In genomic region chr14:69657961-69658360, GRCh38 we compare ENCODE assay signal across 8 cellular contexts. TPM values are rescaled to one million over a fixed set of nuclear protein-coding genes. Genes with fewer than 3 reads are reported as not detected.
DNase-seq lines count a peak whose midpoint lies in the region; ATAC-seq, FAIRE-seq and TF ChIP-seq lines count a peak whose summit lies in the region.

No MANE protein-coding gene starts in this region.

- peaks cover 70% of the 10 kb centered on the region for H3K4me1 ChIP-seq in vagina

- no peak for TF ChIP-seq POLR2A in lower leg skin (IDR thresholded peaks at IDR 0.05)
- no peak for TF ChIP-seq POLR2A in vagina (IDR thresholded peaks at IDR 0.05)

- peak overlapping the region; percentile 53 for H3K27ac ChIP-seq in vagina

- TF ChIP-seq CTCF in bronchial epithelial cell (IDR thresholded peaks at IDR 0.05; ENCODE audit: insufficient read depth, low read length, severe bottlenecking) (no peak), lower leg skin (IDR thresholded peaks at IDR 0.05) (no peak), vagina (IDR thresholded peaks at IDR 0.05) (no peak)

- H3K9me3 ChIP-seq in vagina, result no peaks in the 10 kb centered on the region

- H3K9me3 Mint-ChIP-seq in activated naive CD4-positive, alpha-beta T cell treated with anti-CD3 and anti-CD28 coated beads, Interleukin-2, amount 50 U/mL, for 24 hours, result no peaks in the 10 kb centered on the region

- H3K27me3 ChIP-seq in bronchial epithelial cell (ENCODE audit: control insufficient read depth, insufficient read depth, low read length) (no peaks in the 10 kb centered on the region), vagina (no peaks in the 10 kb centered on the region)

- no peak for FAIRE-seq in bronchial epithelial cell (lab: Jason Lieb, UNC)

- peaks cover 7% of the 10 kb centered on the region for H3K36me3 ChIP-seq in bronchial epithelial cell (ENCODE audit: control insufficient read depth, insufficient read depth, low read length)
- no peaks in the 10 kb centered on the region for H3K36me3 ChIP-seq in vagina

- intact Hi-C loops in lower leg skin (cut with DNase I; ENCODE audit: low total_unique reads), result no loop called here
- intact Hi-C loops in vagina (cut with DNase I), result no loop called here
- intact Hi-C loops in head of caudate nucleus (cut with DNase I), result no loop called here

- peaks cover 97% of the 10 kb centered on the region for H3K4me1 Mint-ChIP-seq in activated naive CD4-positive, alpha-beta T cell treated with anti-CD3 and anti-CD28 coated beads, Interleukin-2, amount 50 U/mL, for 24 hours

- no peak for DNase-seq in activated naive CD4-positive, alpha-beta T cell treated with anti-CD3 and anti-CD28 coated beads, Interleukin-2, amount 50 U/mL, for 16 hours
- DNase-seq in bronchial epithelial cell (ENCODE audit: low read depth) (peak; percentile 87), lower leg skin (ENCODE audit: low spot score in 2 of 2) (peak; percentile 62 to 88), vagina (ENCODE audit: extremely low spot score in 2 of 2) (no peak), head of caudate nucleus (no peak)
- DNase-seq in activated CD4-positive, alpha-beta T cell treated with anti-CD3 and anti-CD28 coated beads, Interleukin-2, amount 50 U/mL, for 4 hours, result no peak

- H3K4me3 Mint-ChIP-seq in activated naive CD4-positive, alpha-beta T cell treated with anti-CD3 and anti-CD28 coated beads, Interleukin-2, amount 50 U/mL, for 24 hours, result no peak overlapping the region

- H3K27ac Mint-ChIP-seq in activated naive CD4-positive, alpha-beta T cell treated with anti-CD3 and anti-CD28 coated beads, Interleukin-2, amount 50 U/mL, for 24 hours, result peak overlapping the region; percentile 91

- ATAC-seq in HG02885 (IDR thresholded peaks at IDR 0.05; ENCODE audit: poor library complexity, unreplicated experiment), result no peak

- H3K4me3 ChIP-seq in bronchial epithelial cell (ENCODE audit: low read depth, low read length), result no peak overlapping the region
- no peak overlapping the region for H3K4me3 ChIP-seq in lower leg skin (ENCODE audit: low read depth, poor library complexity, severe bottlenecking)
- H3K4me3 ChIP-seq in vagina, result no peak overlapping the region

- H3K27me3 Mint-ChIP-seq in activated naive CD4-positive, alpha-beta T cell treated with anti-CD3 and anti-CD28 coated beads, Interleukin-2, amount 50 U/mL, for 24 hours, result no peaks in the 10 kb centered on the region

- 33 to 35% methylated on average over 9 of the region's 9 CpGs for WGBS in lower leg skin, 2 donors

- peaks cover 24% of the 10 kb centered on the region for H3K36me3 Mint-ChIP-seq in activated naive CD4-positive, alpha-beta T cell treated with anti-CD3 and anti-CD28 coated beads, Interleukin-2, amount 50 U/mL, for 24 hours

RNA-seq across cellular contexts. Expression of gene SUSD6, which starts 46.6 kb away (rescaled TPM):
- total RNA-seq in bronchial epithelial cell (3.9 and 5.6 TPM in 2 replicates), lower leg skin (10 to 100 TPM; 35.5 to 56.7 (median 51.0) TPM), vagina (36.6 TPM)

Comparison
In these comparisons a context has a peak if more than half of its experiments do, and no peak if none do; other contexts are left out.
1. DNase-seq: peak in bronchial epithelial cell (single experiment) and lower leg skin (2 of 2); none in activated naive CD4-positive, alpha-beta T cell treated with anti-CD3 and anti-CD28 coated beads, Interleukin-2, amount 50 U/mL, for 16 hours (single experiment), vagina (0 of 2), head of caudate nucleus (0 of 42) and activated CD4-positive, alpha-beta T cell treated with anti-CD3 and anti-CD28 coated beads, Interleukin-2, amount 50 U/mL, for 4 hours (0 of 2).